Comparison of ENCODE assay signal across 12 cellular contexts in genomic region chr21:44878053-44878982, GRCh38. TPM values are rescaled to one million over a fixed set of nuclear protein-coding genes. Genes with fewer than 3 reads are reported as not detected.
DNase-seq lines count a peak whose midpoint lies in the region; ATAC-seq and TF ChIP-seq lines count a peak whose summit lies in the region.
"Had no signal": no experiment of that assay in that cellular context is flagged by ENCODE, and none has a peak within 500 bp of the region (broad histone marks: within the 10 kb centered on the region; RNA-seq: fewer than 3 reads in every experiment).

No MANE protein-coding gene starts in this region.

- no CpG with 5 or more reads among the region's 13 CpGs for WGBS in trophoblast cell (ENCODE audit: extremely low coverage, insufficient coverage, insufficient read length)

- H3K79me1 ChIP-seq in trophoblast cell (ENCODE audit: low read length) = peaks cover 12% of the 10 kb centered on the region

- H3K27me3 ChIP-seq in RWPE2 (ENCODE audit: insufficient read depth, poor library complexity, severe bottlenecking) (no peaks in the 10 kb centered on the region), trophoblast cell (ENCODE audit: insufficient read depth, low read length) (no peaks in the 10 kb centered on the region)

- no peak overlapping the region for H3K4ac ChIP-seq in trophoblast cell (ENCODE audit: low read depth, low read length)

- no peak overlapping the region for H3K14ac ChIP-seq in trophoblast cell (ENCODE audit: low read length)

- H3K18ac ChIP-seq in trophoblast cell (ENCODE audit: low read length) = no peak overlapping the region

- no peak overlapping the region for H4K12ac ChIP-seq in trophoblast cell (ENCODE audit: low read depth, low read length)

- no peak overlapping the region for H3K4me2 ChIP-seq in trophoblast cell (ENCODE audit: low read length)

- no peak overlapping the region for H3K4me3 ChIP-seq in RWPE2 (ENCODE audit: severe bottlenecking)
- H3K4me3 ChIP-seq in trophoblast cell (ENCODE audit: low read depth, low read length) = no peak overlapping the region

- peaks cover 61% of the 10 kb centered on the region for H3K4me1 ChIP-seq in RWPE2 (ENCODE audit: insufficient read depth, poor library complexity, severe bottlenecking)
- peaks cover 11 to 13% of the 10 kb centered on the region in 2 experiments for H3K4me1 ChIP-seq in trophoblast cell (ENCODE audit: control insufficient read depth in 1 of 2, insufficient read depth in 2 of 2, low read length in 2 of 2)
- H3K4me1 ChIP-seq: parathyroid adenoma had no signal

- no peak overlapping the region for H2BK120ac ChIP-seq in trophoblast cell (ENCODE audit: insufficient read depth, low read length, poor library complexity)

- H2AK5ac ChIP-seq in trophoblast cell (ENCODE audit: low read length) = no peak overlapping the region

- H3K9me3 ChIP-seq in RWPE2 (ENCODE audit: severe bottlenecking) (no peaks in the 10 kb centered on the region), trophoblast cell (ENCODE audit: insufficient read depth, low read depth, low read length) (no peaks in the 10 kb centered on the region)

- no peak overlapping the region for H2BK5ac ChIP-seq in trophoblast cell (ENCODE audit: low read depth, low read length, poor library complexity)

- no peak overlapping the region for H3K23ac ChIP-seq in trophoblast cell (ENCODE audit: low read length)

- H2AFZ ChIP-seq in trophoblast cell (ENCODE audit: insufficient read depth, low read length, poor library complexity) = no peak overlapping the region
- H2AFZ ChIP-seq: parathyroid adenoma had no signal

- H3K36me3 ChIP-seq in RWPE2 (ENCODE audit: low read depth) (no peaks in the 10 kb centered on the region), trophoblast cell (ENCODE audit: control insufficient read depth in 1 of 2, insufficient read depth in 2 of 2, low read length in 2 of 2) (no peaks in the 10 kb centered on the region)

- peak overlapping the region; percentile 95 for H3K27ac ChIP-seq in RWPE2 (ENCODE audit: poor library complexity, severe bottlenecking)
- no peak overlapping the region for H3K27ac ChIP-seq in trophoblast cell (ENCODE audit: low read depth, low read length)
- H3K27ac ChIP-seq: parathyroid adenoma, VCaP had no signal

- H4K91ac ChIP-seq in trophoblast cell (ENCODE audit: low read depth, low read length) = no peak overlapping the region

- DNase-seq in HCEC 1CT = peak; percentile 26
- no peak for DNase-seq in RWPE2 (ENCODE audit: low spot score)
- peak; percentile 37 for DNase-seq in fibroblast of peridontal ligament (ENCODE audit: extremely low read depth)
- DNase-seq in trophoblast cell = peak; percentile 48 to 54
- no peak for DNase-seq in NCI-H2171 (lab: John Stamatoyannopoulos, UW)
- DNase-seq: CD8-positive, alpha-beta T cell; NCI-H1436 had no signal

- H3K79me2 ChIP-seq in trophoblast cell (ENCODE audit: control insufficient read depth, insufficient read depth, low read length, poor library complexity) = peaks cover 6% of the 10 kb centered on the region
- H3K79me2 ChIP-seq: parathyroid adenoma had no signal

- no peak overlapping the region for H4K8ac ChIP-seq in trophoblast cell (ENCODE audit: low read depth, low read length)

- ATAC-seq in RWPE2 (ENCODE audit: low read depth) = peak; percentile 45
- no peak for ATAC-seq in HG03469 (IDR thresholded peaks at IDR 0.05; ENCODE audit: unreplicated experiment)
- no peak for ATAC-seq in GM19452 (IDR thresholded peaks at IDR 0.05; ENCODE audit: unreplicated experiment)
- no peak for ATAC-seq in GM21526 (IDR thresholded peaks at IDR 0.05; ENCODE audit: low FRiP score, unreplicated experiment)
- ATAC-seq: CD8-positive, alpha-beta T cell had no signal

- no peak overlapping the region for H3K9ac ChIP-seq in trophoblast cell (ENCODE audit: low read length)
- H3K9ac ChIP-seq: parathyroid adenoma had no signal

- TF ChIP-seq CTCF in RWPE2 (IDR thresholded peaks at IDR 0.05; ENCODE audit: poor library complexity, severe bottlenecking) = no peak

- no peak overlapping the region for H2BK12ac ChIP-seq in trophoblast cell (ENCODE audit: low read length)

RNA-seq across cellular contexts. Expression of gene PTTG1IP, which starts 4.8 kb away (rescaled TPM):
- polyA plus RNA-seq in trophoblast cell (2013) = 258 and 262 TPM in 2 replicates

RNA-seq across cellular contexts. Expression of gene ITGB2, which starts 42.4 kb away (rescaled TPM):
- 0.03 TPM in 2 replicates for polyA plus RNA-seq in trophoblast cell (2013)

Comparison
In these comparisons a context has a peak if more than half of its experiments do, and no peak if none do; other contexts are left out.
1. DNase-seq: peak in HCEC 1CT (single experiment), fibroblast of peridontal ligament (single experiment) and trophoblast cell (2 of 2); none in RWPE2 (single experiment) and NCI-H2171 (single experiment).